Comparison of ENCODE assay signal across 8 cellular contexts in the genomic region with DNA sequence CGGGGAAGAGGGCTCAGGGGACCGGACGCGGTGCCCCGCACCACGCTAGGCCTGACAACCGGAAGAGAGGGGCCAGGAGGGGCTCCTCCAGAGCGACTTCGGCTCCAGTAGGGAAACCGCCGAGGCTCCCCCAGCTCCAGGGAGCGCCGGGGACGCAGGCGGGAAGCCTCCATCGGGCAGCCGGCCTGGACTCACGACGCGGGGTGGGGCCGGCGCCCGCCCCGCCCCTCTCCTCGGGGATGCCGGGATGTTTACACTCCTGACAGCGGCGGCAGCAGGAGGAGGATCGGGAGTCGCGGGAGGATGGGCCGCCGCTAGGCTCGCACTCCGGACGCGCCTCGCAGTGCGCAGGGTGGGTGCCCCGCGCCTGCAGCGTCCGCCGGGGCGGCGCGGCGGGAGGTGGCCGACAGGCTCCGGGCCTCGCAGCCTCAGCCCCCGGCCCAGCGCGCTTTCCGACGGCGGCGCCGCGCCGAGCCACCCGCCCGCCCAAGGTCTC. TPM values are rescaled to one million over a fixed set of nuclear protein-coding genes. Genes with fewer than 3 reads are reported as not detected.
DNase-seq lines count a peak whose midpoint lies in the region; TF ChIP-seq lines count a peak whose summit lies in the region.

A gene (plus strand): TSS at position 254 of the 496 bp plus-strand sequence. CDS start 75,583 bp downstream, outside the sequence.

- POLR2A ChIA-PET in GM10248 (lab: Yijun Ruan, JAX), result no interaction called here

- H3K36me3 ChIP-seq in SK-N-MC (ENCODE audit: insufficient read depth, low read length), result no peaks in the 10 kb centered on the region

- H3K27me3 Mint-ChIP-seq in activated naive CD8-positive, alpha-beta T cell treated with anti-CD3 and anti-CD28 coated beads for 36 hours, result no peaks in the 10 kb centered on the region

- H3K9ac ChIP-seq in SK-N-MC (ENCODE audit: insufficient read length), result peak within 1 kb of the TSS; percentile 80

- peak within 1 kb of the TSS; percentile 97 for H3K27ac Mint-ChIP-seq in activated naive CD8-positive, alpha-beta T cell treated with anti-CD3 and anti-CD28 coated beads for 36 hours

- peak within 1 kb of the TSS; percentile 32; the same call in 1 of the 2 replicates for H3K27ac ChIP-seq in SK-N-MC

- H3K4me3 Mint-ChIP-seq in activated naive CD8-positive, alpha-beta T cell treated with anti-CD3 and anti-CD28 coated beads for 36 hours, result peak within 1 kb of the TSS; percentile 97

- peaks cover 5% of the 10 kb centered on the region for H3K36me3 Mint-ChIP-seq in activated naive CD8-positive, alpha-beta T cell treated with anti-CD3 and anti-CD28 coated beads for 36 hours

- TF ChIP-seq CTCF in GM10248 (IDR thresholded peaks at IDR 0.05; ENCODE audit: control extremely low read depth, extremely low read depth, low read depth, missing control alignments), result no peak
- TF ChIP-seq CTCF in HFF-Myc (IDR thresholded peaks at IDR 0.05; ENCODE audit: low read depth, low read length, missing control alignments), result no peak

- H3K4me3 ChIP-seq in HFF-Myc (replicated peaks; ENCODE audit: low read depth, low read length) (peak within 1 kb of the TSS; percentile 78), SK-N-MC (peak within 1 kb of the TSS; percentile 93)

- H3K4me1 Mint-ChIP-seq in activated naive CD8-positive, alpha-beta T cell treated with anti-CD3 and anti-CD28 coated beads for 36 hours, result peaks cover 27% of the 10 kb centered on the region

- CTCF ChIA-PET in GM10248 (lab: Yijun Ruan, JAX), result interaction anchor here (0.6 to 2.9 kb wide), 26 partner anchors 9 to 637 kb away, joined by 3 to 21 read pairs (median 4); a partner anchor contains a TSS

- DNase-seq in GM10248 (ENCODE audit: extremely low spot score), result peak; percentile 79
- DNase-seq in HFF-Myc (ENCODE audit: extremely low read depth, low read depth), result no peak
- peak; percentile 69 for DNase-seq in MV-4-11 (lab: John Stamatoyannopoulos, UW)
- DNase-seq in SK-N-MC (ENCODE audit: low read depth, low spot score), result no peak
- DNase-seq in activated naive CD8-positive, alpha-beta T cell treated with anti-CD3 and anti-CD28 coated beads for 36 hours, result peak; percentile 76
- peak; percentile 90 for DNase-seq in glomerular visceral epithelial cell (ENCODE audit: extremely low spot score)
- peak; percentile 66 for DNase-seq in occipital lobe (lab: John Stamatoyannopoulos, UW)
- DNase-seq in ureter (ENCODE audit: low spot score), result peak; percentile 85

- H3K9me3 ChIP-seq in SK-N-MC (ENCODE audit: low read depth, low read length), result no peaks in the 10 kb centered on the region

- no peaks in the 10 kb centered on the region for H3K9me3 Mint-ChIP-seq in activated naive CD8-positive, alpha-beta T cell treated with anti-CD3 and anti-CD28 coated beads for 36 hours

RNA-seq across cellular contexts. Expression of the gene that starts here (rescaled TPM):
- total RNA-seq in activated naive CD8-positive, alpha-beta T cell treated with anti-CD3 and anti-CD28 coated beads for 36 hours, result 10 to 100 TPM; 56.1 to 57.4 TPM
- total RNA-seq in occipital lobe, result 24.6 TPM
- total RNA-seq in ureter, result 54.1 TPM

Comparison
In these comparisons a context has a peak if more than half of its experiments do, and no peak if none do; other contexts are left out.
1. DNase-seq: peak in GM10248 (single experiment), MV-4-11 (single experiment), activated naive CD8-positive, alpha-beta T cell treated with anti-CD3 and anti-CD28 coated beads for 36 hours (single experiment), glomerular visceral epithelial cell (single experiment), occipital lobe (single experiment) and ureter (single experiment); none in HFF-Myc (single experiment) and SK-N-MC (single experiment).